ENCODE assay signal across 25 cellular contexts in genomic region chr7:70602135-70602534, GRCh38.
"Had no signal": no experiment of that assay in that cellular context is flagged by ENCODE, and none has a peak within 500 bp of the region (broad histone marks: within the 10 kb centered on the region; RNA-seq: fewer than 3 reads in every experiment).

No MANE protein-coding gene starts in this region.

- H3K36me3 ChIP-seq: ascending aorta, breast epithelium, Peyer's patch, SJSA1 had no signal

- H3K9me3 ChIP-seq: Peyer's patch, SJSA1 had no signal

- H3K4me3 ChIP-seq: ascending aorta, breast epithelium, Peyer's patch, SJSA1 had no signal

- ATAC-seq: activated CD8-positive, alpha-beta T cell treated with anti-CD3 and anti-CD28 coated beads, Interleukin-2, amount 10 ng/mL, durations not matched to agents 7 days and 5 days; activated T-cell treated with anti-CD3 and anti-CD28 coated beads, Interleukin-2, amount 50 U/mL, for 4 hours; PC-3 had no signal

- H3K4me1 ChIP-seq: ascending aorta, breast epithelium, SJSA1 had no signal

- DNase-seq: activated CD4-positive, alpha-beta T cell treated with anti-CD3 and anti-CD28 coated beads, Interleukin-2, amount 10 ng/mL, durations not matched to agents 24 days and 14 days; activated CD4-positive, alpha-beta T cell treated with anti-CD3 and anti-CD28 coated beads, Interleukin-2, amount 50 U/mL, for 4 hours; activated CD8-positive, alpha-beta T cell treated with anti-CD3 and anti-CD28 coated beads, Interleukin-2, amount 10 ng/mL, durations not matched to agents 7 days and 5 days; activated naive CD4-positive, alpha-beta T cell treated with anti-CD3 and anti-CD28 coated beads, Interleukin-2, amount 50 U/mL, for 16 hours; activated naive CD8-positive, alpha-beta T cell treated with anti-CD3 and anti-CD28 coated beads for 36 hours; activated T-cell treated with anti-CD3 and anti-CD28 coated beads for 4 hours; activated T-cell treated with anti-CD3 and anti-CD28 coated beads, Interleukin-2, amount 50 U/mL, for 4 hours; amygdala; Karpas-422; KBM-7; NCI-H1105; NCI-H1417 treated with DMSO at 0.1 percent for 48 hours; NCI-H187 treated with DMSO at 0.1 percent for 48 hours; NCI-H2081; NCI-H2227 treated with DMSO at 0.1 percent for 48 hours; NCI-H446; NCI-H524 treated with DMSO at 0.1 percent for 48 hours; PC-3; RPMI8226; SHP77 treated with DMSO at 0.1 percent for 48 hours; SK-N-SH had no signal
